ENCODE assay signal across 8 cellular contexts in genomic region chr1:230268371-230269170, GRCh38.
A peak's percentile ranks its signal among the peaks of the same experiment; 100 is the strongest.
DNase-seq lines count a peak whose midpoint lies in the region; ATAC-seq, FAIRE-seq and TF ChIP-seq lines count a peak whose summit lies in the region.

No MANE protein-coding gene starts in this region.

- H2AFZ ChIP-seq in astrocyte (ENCODE audit: low read depth, low read length), result no peak overlapping the region

- H3K27ac ChIP-seq in BLaER1 (no peak overlapping the region), astrocyte (ENCODE audit: low read depth, low read length) (no peak overlapping the region)

- H3K4me3 ChIP-seq in BLaER1 (no peak overlapping the region), H7 (ENCODE audit: insufficient read depth, low read depth, low read length) (no peak overlapping the region), astrocyte (ENCODE audit: insufficient read depth, low read depth, low read length) (no peak overlapping the region)

- H3K27me3 Mint-ChIP-seq in astrocyte (ENCODE audit: low read depth, unreplicated experiment), result no peaks in the 10 kb centered on the region
- no peaks in the 10 kb centered on the region for H3K27me3 Mint-ChIP-seq in stimulated activated memory B cell treated with anti-CD40 and anti-IgM and Interleukin-4, amounts not matched to agents 10 μg/mL and 1 μg/mL and 100 μg/mL, for 72 hours

- H3K9ac ChIP-seq in BLaER1, result no peak overlapping the region
- H3K9ac ChIP-seq in astrocyte (ENCODE audit: low read length), result no peak overlapping the region

- peaks cover 23% of the 10 kb centered on the region for H3K36me3 Mint-ChIP-seq in astrocyte (ENCODE audit: low read depth, unreplicated experiment)
- peaks cover 55% of the 10 kb centered on the region for H3K36me3 Mint-ChIP-seq in stimulated activated memory B cell treated with anti-CD40 and anti-IgM and Interleukin-4, amounts not matched to agents 10 μg/mL and 1 μg/mL and 100 μg/mL, for 72 hours

- H3K4me1 ChIP-seq in BLaER1 (peaks cover 100% of the 10 kb centered on the region), astrocyte (ENCODE audit: insufficient read depth, low read length) (peaks cover 9% of the 10 kb centered on the region)

- H3K27me3 ChIP-seq in BLaER1, result no peaks in the 10 kb centered on the region
- H3K27me3 ChIP-seq in H7 (ENCODE audit: control insufficient read depth, insufficient read depth, low read length), result no peaks in the 10 kb centered on the region
- H3K27me3 ChIP-seq in astrocyte (ENCODE audit: insufficient read depth, low read length), result no peaks in the 10 kb centered on the region

- FAIRE-seq in astrocyte (lab: Jason Lieb, UNC), result peak; percentile 49

- no peak for ATAC-seq in stimulated activated memory B cell treated with anti-CD40 and anti-IgM and Interleukin-4, amounts not matched to agents 10 μg/mL and 1 μg/mL and 100 μg/mL, for 72 hours

- H3K4me3 Mint-ChIP-seq in astrocyte (ENCODE audit: unreplicated experiment), result no peak overlapping the region
- H3K4me3 Mint-ChIP-seq in stimulated activated memory B cell treated with anti-CD40 and anti-IgM and Interleukin-4, amounts not matched to agents 10 μg/mL and 1 μg/mL and 100 μg/mL, for 72 hours, result no peak overlapping the region

- H4K20me1 ChIP-seq in BLaER1 (peaks cover 100% of the 10 kb centered on the region), astrocyte (ENCODE audit: insufficient read depth, low read length) (peaks cover 24% of the 10 kb centered on the region)

- peak; percentile 69 for TF ChIP-seq CTCF in astrocyte (IDR thresholded peaks at IDR 0.05; ENCODE audit: insufficient read depth, low read depth, low read length)

- peak overlapping the region; percentile 26 for H3K27ac Mint-ChIP-seq in astrocyte (ENCODE audit: unreplicated experiment)
- H3K27ac Mint-ChIP-seq in stimulated activated memory B cell treated with anti-CD40 and anti-IgM and Interleukin-4, amounts not matched to agents 10 μg/mL and 1 μg/mL and 100 μg/mL, for 72 hours, result peak overlapping the region; percentile 64

- H3K36me3 ChIP-seq in BLaER1 (peaks cover 91% of the 10 kb centered on the region), H7 (replicated peaks; ENCODE audit: control insufficient read depth, insufficient read depth, low read length) (peaks cover 12% of the 10 kb centered on the region), astrocyte (ENCODE audit: insufficient read depth, low read length) (peaks cover 18% of the 10 kb centered on the region)

- H3K4me1 Mint-ChIP-seq in astrocyte (ENCODE audit: low read depth, unreplicated experiment), result peaks cover 2% of the 10 kb centered on the region
- H3K4me1 Mint-ChIP-seq in stimulated activated memory B cell treated with anti-CD40 and anti-IgM and Interleukin-4, amounts not matched to agents 10 μg/mL and 1 μg/mL and 100 μg/mL, for 72 hours, result peaks cover 14% of the 10 kb centered on the region

- DNase-seq in H7, result peak; percentile 92
- DNase-seq in NCI-H446 treated with DMSO at 0.1 percent for 48 hours (lab: John Stamatoyannopoulos, UW), result peak; percentile 58
- peak; percentile 50 for DNase-seq in astrocyte (ENCODE audit: low read depth)
- DNase-seq in iPS DF 4.7 (ENCODE audit: extremely low read depth, low spot score), result peak; percentile 33
- no peak for DNase-seq in NCI-H226
- DNase-seq in activated CD8-positive, alpha-beta memory T cell treated with anti-CD3 and anti-CD28 coated beads, Interleukin-2, amount 50 U/mL, for 48 hours, result no peak

- H3K9me3 Mint-ChIP-seq in astrocyte (ENCODE audit: unreplicated experiment), result no peaks in the 10 kb centered on the region
- H3K9me3 Mint-ChIP-seq in stimulated activated memory B cell treated with anti-CD40 and anti-IgM and Interleukin-4, amounts not matched to agents 10 μg/mL and 1 μg/mL and 100 μg/mL, for 72 hours, result no peaks in the 10 kb centered on the region

- no peaks in the 10 kb centered on the region for H3K79me2 ChIP-seq in astrocyte (ENCODE audit: insufficient read depth, low read length)

- H3K4me2 ChIP-seq in BLaER1, result peak overlapping the region; percentile 89
- H3K4me2 ChIP-seq in astrocyte (ENCODE audit: low read length), result peak overlapping the region; percentile 1

- H3K9me3 ChIP-seq in BLaER1 (no peaks in the 10 kb centered on the region), astrocyte (ENCODE audit: insufficient read depth, low read depth, low read length) (no peaks in the 10 kb centered on the region)

Comparison
In these comparisons a context has a peak if more than half of its experiments do, and no peak if none do; other contexts are left out.
1. DNase-seq: peak in H7 (single experiment), NCI-H446 treated with DMSO at 0.1 percent for 48 hours (single experiment), astrocyte (single experiment) and iPS DF 4.7 (single experiment); none in NCI-H226 (single experiment) and activated CD8-positive, alpha-beta memory T cell treated with anti-CD3 and anti-CD28 coated beads, Interleukin-2, amount 50 U/mL, for 48 hours (single experiment).